In genomic region chr1:183092350-183092749, GRCh38 we compare ENCODE assay signal across 14 cellular contexts.
"Had no signal": no experiment of that assay in that cellular context is flagged by ENCODE, and none has a peak within 500 bp of the region (broad histone marks: within the 10 kb centered on the region; RNA-seq: fewer than 3 reads in every experiment).

No MANE protein-coding gene starts in this region.

- H3K9me3 Mint-ChIP-seq: activated CD4-positive, alpha-beta memory T cell treated with anti-CD3 and anti-CD28 coated beads, Interleukin-2, amount 10 ng/mL, durations not matched to agents 7 days and 5 days; activated naive CD8-positive, alpha-beta T cell treated with anti-CD3 and anti-CD28 coated beads, Interleukin-2, amount 10 ng/mL, durations not matched to agents 7 days and 5 days; activated T-cell treated with anti-CD3 and anti-CD28 coated beads, Interleukin-2, amount 50 U/mL, for 72 hours; memory B cell; T-cell had no signal

- H3K9me3 ChIP-seq: pancreas, tibial artery had no signal

- ATAC-seq: activated CD4-positive, alpha-beta T cell treated with anti-CD3 and anti-CD28 coated beads for 36 hours; activated T-cell treated with anti-CD3 and anti-CD28 coated beads, Interleukin-2, amount 50 U/mL, for 72 hours; left lobe of liver; T-cell had no signal

- H3K4me3 Mint-ChIP-seq: activated CD4-positive, alpha-beta memory T cell treated with anti-CD3 and anti-CD28 coated beads, Interleukin-2, amount 10 ng/mL, durations not matched to agents 7 days and 5 days; activated CD4-positive, alpha-beta T cell treated with anti-CD3 and anti-CD28 coated beads for 36 hours; activated naive CD8-positive, alpha-beta T cell treated with anti-CD3 and anti-CD28 coated beads, Interleukin-2, amount 10 ng/mL, durations not matched to agents 7 days and 5 days; activated T-cell treated with anti-CD3 and anti-CD28 coated beads, Interleukin-2, amount 50 U/mL, for 72 hours; memory B cell; T-cell had no signal

- H3K4me3 ChIP-seq: dorsolateral prefrontal cortex, pancreas, skin epidermis, tibial artery had no signal

- H3K36me3 ChIP-seq: pancreas, tibial artery had no signal

- H3K27ac Mint-ChIP-seq: activated CD4-positive, alpha-beta memory T cell treated with anti-CD3 and anti-CD28 coated beads, Interleukin-2, amount 10 ng/mL, durations not matched to agents 7 days and 5 days; activated CD4-positive, alpha-beta T cell treated with anti-CD3 and anti-CD28 coated beads for 36 hours; activated naive CD8-positive, alpha-beta T cell treated with anti-CD3 and anti-CD28 coated beads, Interleukin-2, amount 10 ng/mL, durations not matched to agents 7 days and 5 days; activated T-cell treated with anti-CD3 and anti-CD28 coated beads, Interleukin-2, amount 50 U/mL, for 72 hours; memory B cell; T-cell had no signal

- H3K27ac ChIP-seq: dorsolateral prefrontal cortex, pancreas, tibial artery had no signal

- H3K27me3 ChIP-seq: pancreas, tibial artery had no signal

- H3K36me3 Mint-ChIP-seq: activated naive CD8-positive, alpha-beta T cell treated with anti-CD3 and anti-CD28 coated beads, Interleukin-2, amount 10 ng/mL, durations not matched to agents 7 days and 5 days; T-cell had no signal

- DNase-seq: activated CD4-positive, alpha-beta memory T cell treated with anti-CD3 and anti-CD28 coated beads, Interleukin-2, amount 10 ng/mL, durations not matched to agents 7 days and 5 days; activated CD4-positive, alpha-beta T cell treated with anti-CD3 and anti-CD28 coated beads for 36 hours; activated naive CD8-positive, alpha-beta T cell treated with anti-CD3 and anti-CD28 coated beads, Interleukin-2, amount 10 ng/mL, durations not matched to agents 7 days and 5 days; activated T-cell treated with anti-CD3 and anti-CD28 coated beads, Interleukin-2, amount 50 U/mL, for 72 hours; anterior cingulate cortex; dorsolateral prefrontal cortex; retina; T-cell; T1000; tibial artery had no signal

- H3K4me1 Mint-ChIP-seq: activated CD4-positive, alpha-beta memory T cell treated with anti-CD3 and anti-CD28 coated beads, Interleukin-2, amount 10 ng/mL, durations not matched to agents 7 days and 5 days; activated CD4-positive, alpha-beta T cell treated with anti-CD3 and anti-CD28 coated beads for 36 hours; activated naive CD8-positive, alpha-beta T cell treated with anti-CD3 and anti-CD28 coated beads, Interleukin-2, amount 10 ng/mL, durations not matched to agents 7 days and 5 days; T-cell had no signal
